In the genomic region with DNA sequence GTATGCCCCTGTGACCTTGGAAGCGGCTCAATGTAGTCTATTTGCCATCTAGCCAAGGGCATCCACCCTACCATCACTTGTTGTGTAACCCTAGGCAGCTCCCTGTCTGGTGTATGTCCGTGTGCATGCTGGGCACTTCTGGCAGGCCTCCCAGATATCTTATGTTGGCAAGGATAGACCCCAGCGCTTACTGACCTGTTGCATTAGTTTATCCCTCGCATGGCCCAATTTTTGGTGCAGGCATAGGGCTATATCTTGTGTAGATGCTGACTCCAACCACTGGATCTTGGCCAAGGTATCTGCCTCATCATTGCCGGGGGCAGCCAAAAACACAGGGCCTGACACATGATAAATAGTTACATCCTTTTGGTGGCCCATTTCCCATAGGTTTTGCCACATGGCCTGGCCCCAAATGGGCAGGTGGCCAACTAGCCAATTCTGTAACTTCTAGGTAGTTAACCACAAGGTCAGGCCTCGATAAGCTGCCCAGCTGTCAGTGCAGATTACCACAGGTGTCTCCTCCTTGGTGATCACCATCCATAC, we compare ENCODE assay signal across 27 cellular contexts. TPM values are rescaled to one million over a fixed set of nuclear protein-coding genes. Genes with fewer than 3 reads are reported as not detected.
DNase-seq lines count a peak whose midpoint lies in the region; ATAC-seq and TF ChIP-seq lines count a peak whose summit lies in the region.
"Had no signal": no experiment of that assay in that cellular context is flagged by ENCODE, and none has a peak within 500 bp of the region (broad histone marks: within the 10 kb centered on the region; RNA-seq: fewer than 3 reads in every experiment).

No MANE protein-coding gene starts in this region.

- H3K9ac ChIP-seq in colonic mucosa (ENCODE audit: low read depth in 2 of 2, low read length in 2 of 2): no peak overlapping the region

- H3K36me3 ChIP-seq in RWPE2 (ENCODE audit: low read depth): no peaks in the 10 kb centered on the region
- no peaks in the 10 kb centered on the region for H3K36me3 ChIP-seq in colonic mucosa
- no peaks in the 10 kb centered on the region for H3K36me3 ChIP-seq in brain microvascular endothelial cell (replicated peaks)
- H3K36me3 ChIP-seq: adrenal gland, upper lobe of right lung had no signal

- H3K27me3 ChIP-seq in RWPE2 (ENCODE audit: insufficient read depth, poor library complexity, severe bottlenecking) (no peaks in the 10 kb centered on the region), colonic mucosa (no peaks in the 10 kb centered on the region), brain microvascular endothelial cell (replicated peaks) (no peaks in the 10 kb centered on the region)
- H3K27me3 ChIP-seq: adrenal gland, upper lobe of right lung had no signal

- intact Hi-C loops in colonic mucosa (cut with DNase I): no loop called here

- H3K9me3 ChIP-seq in RWPE2 (ENCODE audit: severe bottlenecking) (no peaks in the 10 kb centered on the region), colonic mucosa (no peaks in the 10 kb centered on the region)
- H3K9me3 ChIP-seq: A549, adrenal gland, upper lobe of right lung had no signal

- H3K4me3 ChIP-seq in RWPE2 (ENCODE audit: severe bottlenecking) (no peak overlapping the region), colonic mucosa (no peak overlapping the region), brain microvascular endothelial cell (ENCODE audit: low read depth, low read length) (no peak overlapping the region)
- H3K4me3 ChIP-seq: A549, adrenal gland, coronary artery, PC-9, smooth muscle cell, upper lobe of right lung had no signal

- H3K27ac ChIP-seq in RWPE2 (ENCODE audit: poor library complexity, severe bottlenecking) (no peak overlapping the region), colonic mucosa (no peak overlapping the region), brain microvascular endothelial cell (no peak overlapping the region)
- H3K27ac ChIP-seq: A549, adrenal gland, coronary artery, PC-9, upper lobe of right lung had no signal

- peak; percentile 30 for DNase-seq in A172 (ENCODE audit: low spot score)
- peak; percentile 85 for DNase-seq in M059J (ENCODE audit: low read depth)
- DNase-seq in RWPE2 (ENCODE audit: low spot score): no peak
- peak; percentile 6 for DNase-seq in fibroblast of the conjunctiva (ENCODE audit: low read depth)
- DNase-seq in GM19238 (ENCODE audit: insufficient read length, low spot score): no peak
- DNase-seq in colonic mucosa: no peak
- DNase-seq in brain microvascular endothelial cell: no peak
- DNase-seq: activated CD4-positive, alpha-beta T cell treated with anti-CD3 and anti-CD28 coated beads for 36 hours; activated naive CD4-positive, alpha-beta T cell treated with Interleukin-2 at 50 U/mL for 16 hours; activated T-cell treated with anti-CD3 and anti-CD28 coated beads, Interleukin-2, amount 50 U/mL, for 4 hours; CD8-positive, alpha-beta memory T cell; GDM1; head of caudate nucleus; left cardiac atrium; naive B cell; NCI-H1048; NCI-H1694 treated with DMSO at 0.1 percent for 48 hours; NCI-H2227 treated with DMSO at 0.1 percent for 48 hours; nucleus accumbens; PC-9; T-helper 1 cell; upper lobe of right lung had no signal

- H3K4me1 ChIP-seq in RWPE2 (ENCODE audit: insufficient read depth, poor library complexity, severe bottlenecking): peaks cover 16% of the 10 kb centered on the region
- no peaks in the 10 kb centered on the region for H3K4me1 ChIP-seq in colonic mucosa
- H3K4me1 ChIP-seq: A549 had no signal

- in situ Hi-C loops in brain microvascular endothelial cell (cut with HindIII; ENCODE audit: low pct_ligation_motif_present, low sequenced_read_pairs): no loop called here

- peak; percentile 49 for ATAC-seq in RWPE2 (ENCODE audit: low read depth)
- ATAC-seq in GM21526 (IDR thresholded peaks at IDR 0.05; ENCODE audit: low FRiP score, unreplicated experiment): no peak
- ATAC-seq: A549; activated CD4-positive, alpha-beta T cell treated with anti-CD3 and anti-CD28 coated beads for 36 hours; activated T-cell treated with anti-CD3 and anti-CD28 coated beads, Interleukin-2, amount 50 U/mL, for 4 hours; left cardiac atrium; upper lobe of right lung had no signal

- TF ChIP-seq CTCF in RWPE2 (IDR thresholded peaks at IDR 0.05; ENCODE audit: poor library complexity, severe bottlenecking) (no peak), colonic mucosa (IDR thresholded peaks at IDR 0.05) (no peak), brain microvascular endothelial cell (IDR thresholded peaks at IDR 0.05; ENCODE audit: low read depth, low read length, missing control alignments) (no peak)

RNA-seq across cellular contexts. Expression of gene TBX19, which starts 14.0 kb away (rescaled TPM):
- 0.50 and 0.53 TPM in 2 replicates for total RNA-seq in A172 (2014; rRNA removed; shearing (Covaris generic))
- total RNA-seq in M059J (2014; rRNA removed; shearing (Covaris generic)): 0.54 and 1.1 TPM in 2 replicates
- 1 to 10 TPM; 1.5 to 1.6 TPM for total RNA-seq in colonic mucosa

RNA-seq across cellular contexts. Expression of gene SFT2D2, which starts 40.9 kb away (rescaled TPM):
- total RNA-seq in A172 (2014; rRNA removed; shearing (Covaris generic)): 53.7 and 66.3 TPM in 2 replicates
- total RNA-seq in M059J (2014; rRNA removed; shearing (Covaris generic)): 31.0 and 49.0 TPM in 2 replicates
- 10 to 100 TPM; 70.9 to 84.5 TPM for total RNA-seq in colonic mucosa

Comparison
In these comparisons a context has a peak if more than half of its experiments do, and no peak if none do; other contexts are left out.
1. DNase-seq: peak in A172 (single experiment), M059J (single experiment) and fibroblast of the conjunctiva (single experiment); none in RWPE2 (single experiment), GM19238 (single experiment), colonic mucosa (single experiment) and brain microvascular endothelial cell (single experiment).